ENCODE assay signal across 18 cellular contexts in genomic region chr6:7269816-7270215, GRCh38. TPM values are rescaled to one million over a fixed set of nuclear protein-coding genes. Genes with fewer than 3 reads are reported as not detected.
DNase-seq lines count a peak whose midpoint lies in the region; ATAC-seq, FAIRE-seq and TF ChIP-seq lines count a peak whose summit lies in the region.
"Had no signal": no experiment of that assay in that cellular context is flagged by ENCODE, and none has a peak within 500 bp of the region (broad histone marks: within the 10 kb centered on the region; RNA-seq: fewer than 3 reads in every experiment).

No MANE protein-coding gene starts in this region.

- POLR2A ChIA-PET in HepG2 (lab: Yijun Ruan, JAX): interaction anchor here (1.7 to 1.8 kb wide), 2 partner anchors 8 to 120 kb away, joined by 8 to 16 read pairs; partner anchors contain the start of genes CAGE1 and RIOK1

- in situ Hi-C loops in HepG2 (cut with HindIII; ENCODE audit: extremely low pct_ligation_motif_present, low pct_unique_long_range_greater_than_20kb): no loop called here
- in situ Hi-C loops in gastrocnemius medialis (cut with MboI; ENCODE audit: low sequenced_read_pairs in 4 of 4): no loop called here

- H3K4me3 ChIP-seq in H7 (ENCODE audit: insufficient read depth, low read depth, low read length) (no peak overlapping the region), body of pancreas (no peak overlapping the region), HepG2 (replicated peaks in 1 of 3; ENCODE audit: insufficient read depth in 1 of 3, low read depth in 2 of 3, low read length in 3 of 3) (no peak overlapping the region), gastrocnemius medialis (no peak overlapping the region)
- H3K4me3 ChIP-seq: HAP-1 had no signal

- H3K27me3 ChIP-seq in H7 (ENCODE audit: control insufficient read depth, insufficient read depth, low read length) (no peaks in the 10 kb centered on the region), body of pancreas (no peaks in the 10 kb centered on the region), HepG2 (ENCODE audit: control insufficient read depth in 1 of 2, insufficient read depth in 2 of 2, low read length in 2 of 2) (no peaks in the 10 kb centered on the region), gastrocnemius medialis (no peaks in the 10 kb centered on the region), foreskin keratinocyte (no peaks in the 10 kb centered on the region)

- ATAC-seq in body of pancreas: no peak
- no peak for ATAC-seq in HepG2
- peak; percentile 30 to 35 for ATAC-seq in gastrocnemius medialis
- ATAC-seq in GM21825 (IDR thresholded peaks at IDR 0.05; ENCODE audit: unreplicated experiment): no peak
- ATAC-seq in GM21381 (IDR thresholded peaks at IDR 0.05; ENCODE audit: unreplicated experiment): no peak
- no peak for ATAC-seq in foreskin keratinocyte

- no peak overlapping the region for H3K9ac ChIP-seq in HepG2 (ENCODE audit: insufficient read depth, low read depth, low read length)

- WGBS in body of pancreas, 2 donors: 89% methylated on average over 4 to 5 of the region's 5 CpGs
- 97% methylated on average over 5 of the region's 5 CpGs for WGBS in HepG2 (ENCODE audit: low lambda C conversion rate)

- no peak for FAIRE-seq in HepG2 (lab: Jason Lieb, UNC)
- FAIRE-seq: GM12892, RCC 7860 had no signal

- H3K79me2 ChIP-seq in HepG2 (ENCODE audit: insufficient read depth, low read length): no peaks in the 10 kb centered on the region

- H3K4me2 ChIP-seq in HepG2 (ENCODE audit: low read depth, low read length): peak overlapping the region; percentile 16; the same call in 1 of the 2 replicates

- H3K36me3 ChIP-seq in H7 (replicated peaks; ENCODE audit: control insufficient read depth, insufficient read depth, low read length) (no peaks in the 10 kb centered on the region), body of pancreas (replicated peaks in 1 of 2; ENCODE audit: insufficient read depth in 1 of 2, low read depth in 2 of 2) (no peaks in the 10 kb centered on the region), HepG2 (replicated peaks in 1 of 2; ENCODE audit: control insufficient read depth in 1 of 2, insufficient read depth in 2 of 2, low read length in 2 of 2) (no peaks in the 10 kb centered on the region), gastrocnemius medialis (no peaks in the 10 kb centered on the region)
- H3K36me3 ChIP-seq: HAP-1 had no signal

- CTCF ChIA-PET in HepG2 (lab: Yijun Ruan, JAX; ENCODE audit: low intra/inter-chr PET ratio, low total read pairs): no interaction called here

- TF ChIP-seq POLR2A in body of pancreas (IDR thresholded peaks at IDR 0.05): no peak
- no peak for TF ChIP-seq POLR2A in HepG2 (IDR thresholded peaks at IDR 0.05; ENCODE audit: insufficient read depth in 1 of 2, low read depth in 2 of 2, low read length in 2 of 2)
- TF ChIP-seq POLR2A in gastrocnemius medialis (IDR thresholded peaks at IDR 0.05): no peak

- H3K9me3 ChIP-seq in body of pancreas: no peaks in the 10 kb centered on the region
- no peaks in the 10 kb centered on the region for H3K9me3 ChIP-seq in HepG2 (ENCODE audit: low read length)
- H3K9me3 ChIP-seq in gastrocnemius medialis: no peaks in the 10 kb centered on the region
- H3K9me3 ChIP-seq: HAP-1 had no signal

- no TSS peak for BruUV-seq in HepG2 (replicated peaks; lab: Mats Ljungman, UMichigan)

- peak; percentile 10 for DNase-seq in H7
- no peak for DNase-seq in body of pancreas
- no peak for DNase-seq in HepG2 (ENCODE audit: low spot score)
- DNase-seq in gastrocnemius medialis: no peak
- no peak for DNase-seq in foreskin keratinocyte
- DNase-seq: ACHN, DMS 273 treated with DMSO at 0.1 percent for 48 hours, Kasumi-1, MM.1S, NCI-H1092 treated with DMSO at 0.1 percent for 48 hours, NCI-H187 treated with DMSO at 0.1 percent for 48 hours, NCI-H69, SIG-M5 had no signal

- no peak overlapping the region for H2AFZ ChIP-seq in HepG2 (ENCODE audit: low read length)

- TF ChIP-seq EP300 in HepG2 (IDR thresholded peaks at IDR 0.05; ENCODE audit: low read depth in 2 of 2, low read length in 2 of 2) (no peak), HepG2 (CRISPR knock-in tag; IDR thresholded peaks at IDR 0.05; ENCODE audit: borderline replicate concordance) (no peak)

- no peak for TF ChIP-seq RAD21 in HepG2 (CRISPR knock-in tag; IDR thresholded peaks at IDR 0.05)

- no peaks in the 10 kb centered on the region for H4K20me1 ChIP-seq in HepG2 (ENCODE audit: insufficient read depth, low read length)

- no peak for TF ChIP-seq CTCF in body of pancreas (IDR thresholded peaks at IDR 0.05)
- TF ChIP-seq CTCF in HepG2 (CRISPR knock-in tag; IDR thresholded peaks at IDR 0.05): no peak
- no peak for TF ChIP-seq CTCF in gastrocnemius medialis (IDR thresholded peaks at IDR 0.05 in 4 of 5, conservative IDR thresholded peaks at IDR 0.05 in 1 of 5)
- no peak for TF ChIP-seq CTCF in foreskin keratinocyte (conservative IDR thresholded peaks at IDR 0.05)

- peaks cover 41% of the 10 kb centered on the region for H3K4me1 ChIP-seq in body of pancreas
- H3K4me1 ChIP-seq in HepG2 (ENCODE audit: insufficient read depth, low read length): peaks cover 51% of the 10 kb centered on the region
- no peaks in the 10 kb centered on the region for H3K4me1 ChIP-seq in gastrocnemius medialis
- H3K4me1 ChIP-seq in foreskin keratinocyte: peaks cover 5% of the 10 kb centered on the region
- H3K4me1 ChIP-seq: HAP-1 had no signal

- H3K27ac ChIP-seq in body of pancreas (peak overlapping the region; percentile 73 to 86 (median 77)), HepG2 (ENCODE audit: extremely low read length, insufficient read depth, low read length) (peak overlapping the region; percentile 72), gastrocnemius medialis (no peak overlapping the region), foreskin keratinocyte (no peak overlapping the region)

- intact Hi-C loops in body of pancreas (cut with DNase I): no loop called here
- intact Hi-C loops in HepG2 (cut with micrococcal nuclease; ENCODE audit: unreplicated experiment): no loop called here
- intact Hi-C loops in gastrocnemius medialis (cut with DNase I; ENCODE audit: low total_unique reads): no loop called here

TF ChIP-seq in HepG2, 621 proteins besides CTCF, POLR2A, EP300 and RAD21 (continues in another document):
- TF ChIP-seq BATF2 (CRISPR knock-in tag; IDR thresholded peaks at IDR 0.05) (no peak), ARNTL (CRISPR knock-in tag; IDR thresholded peaks at IDR 0.05) (no peak), SMAD1 (CRISPR knock-in tag; IDR thresholded peaks at IDR 0.05; ENCODE audit: borderline replicate concordance, low read depth) (0 out of 2 replicates have a peak, but pooled peaks have one; percentile 56), ZNF160 (CRISPR knock-in tag; IDR thresholded peaks at IDR 0.05) (no peak), ZKSCAN8 (CRISPR knock-in tag; IDR thresholded peaks at IDR 0.05; ENCODE audit: borderline replicate concordance) (no peak), CBFB (CRISPR knock-in tag; IDR thresholded peaks at IDR 0.05) (no peak), ADNP (CRISPR knock-in tag; IDR thresholded peaks at IDR 0.05) (no peak)

RNA-seq across cellular contexts. Expression of gene SSR1, which starts 43.2 kb away (rescaled TPM):
- 49.6 and 55.3 TPM in 2 replicates for total RNA-seq in H7 (2014; rRNA removed; shearing (Covaris generic))
- total RNA-seq in body of pancreas (10 to 100 TPM; 50.1 TPM), HepG2 (2016; rRNA removed; fragmentation: Illumina TruSeq; extraction: Trizol) (208 and 243 TPM in 2 replicates), gastrocnemius medialis (10 to 100 TPM; 11.8 to 36.8 (median 18.6) TPM), foreskin keratinocyte (126 and 142 TPM in 2 replicates)
- 39.6 and 42.9 TPM in 2 replicates for total RNA-seq in HepG2 (2016; cell fraction: cytosol; rRNA removed; fragmentation: Illumina TruSeq; extraction: Trizol; ENCODE audit: low read depth)
- total RNA-seq in HepG2 (2016; cell fraction: insoluble cytoplasmic fraction; rRNA removed; fragmentation: Illumina TruSeq; extraction: Trizol): 200 and 237 TPM in 2 replicates
- 91.8 and 97.7 TPM in 2 replicates for total RNA-seq in HepG2 (2016; cell fraction: membrane; rRNA removed; fragmentation: Illumina TruSeq; extraction: Trizol)
- total RNA-seq in HepG2 (2016; cell fraction: nucleus; rRNA removed; fragmentation: Illumina TruSeq; extraction: Trizol): 235 and 275 TPM in 2 replicates
- polyA plus RNA-seq in HepG2 (2011; rRNA removed) (135 and 203 TPM in 2 replicates), foreskin keratinocyte (57.1 and 62.9 TPM in 2 replicates)
- polyA plus RNA-seq in HepG2 (2011; cell fraction: cytosol; rRNA removed): 77.3 and 119 TPM in 2 replicates
- polyA plus RNA-seq in HepG2 (2011; cell fraction: nucleus; rRNA removed): 28.6 and 39.3 TPM in 2 replicates
- polyA plus RNA-seq in HepG2 (2012): 148 and 179 TPM in 2 replicates
- 33.8 and 41.9 TPM in 2 replicates for polyA plus RNA-seq in HepG2 (2016; cell fraction: cytosol; fragmentation: Illumina TruSeq; extraction: Trizol; ENCODE audit: low read depth)
- 176 and 181 TPM in 2 replicates for polyA plus RNA-seq in HepG2 (2016; cell fraction: insoluble cytoplasmic fraction; fragmentation: Illumina TruSeq; extraction: Trizol; ENCODE audit: low read depth)
- polyA plus RNA-seq in HepG2 (2016; cell fraction: membrane; fragmentation: Illumina TruSeq; extraction: Trizol; ENCODE audit: low read depth): 64.9 and 66.7 TPM in 2 replicates
- 275 and 279 TPM in 2 replicates for polyA plus RNA-seq in HepG2 (2016; cell fraction: nucleus; fragmentation: Illumina TruSeq; extraction: Trizol; ENCODE audit: insufficient read depth, low read depth)
- 76.5 and 121 TPM in 2 replicates for polyA minus RNA-seq in HepG2 (2011; rRNA and poly(A)+ RNA removed; ENCODE audit: low replicate concordance)
- polyA minus RNA-seq in HepG2 (2011; cell fraction: cytosol; rRNA and poly(A)+ RNA removed): 135 and 140 TPM in 2 replicates
- 83.2 and 87.0 TPM in 2 replicates for polyA minus RNA-seq in HepG2 (2011; cell fraction: nucleus; rRNA and poly(A)+ RNA removed)

Comparison
In these comparisons a context has a peak if more than half of its experiments do, and no peak if none do; other contexts are left out.
1. ATAC-seq: peak in gastrocnemius medialis (2 of 2); none in body of pancreas (single experiment), HepG2 (single experiment), GM21825 (single experiment), GM21381 (single experiment) and foreskin keratinocyte (single experiment).
2. H3K27ac ChIP-seq: peak in body of pancreas (4 of 4) and HepG2 (single experiment); none in gastrocnemius medialis (0 of 4) and foreskin keratinocyte (single experiment).